ENCODE assay signal across 1 cellular context in the genomic region with DNA sequence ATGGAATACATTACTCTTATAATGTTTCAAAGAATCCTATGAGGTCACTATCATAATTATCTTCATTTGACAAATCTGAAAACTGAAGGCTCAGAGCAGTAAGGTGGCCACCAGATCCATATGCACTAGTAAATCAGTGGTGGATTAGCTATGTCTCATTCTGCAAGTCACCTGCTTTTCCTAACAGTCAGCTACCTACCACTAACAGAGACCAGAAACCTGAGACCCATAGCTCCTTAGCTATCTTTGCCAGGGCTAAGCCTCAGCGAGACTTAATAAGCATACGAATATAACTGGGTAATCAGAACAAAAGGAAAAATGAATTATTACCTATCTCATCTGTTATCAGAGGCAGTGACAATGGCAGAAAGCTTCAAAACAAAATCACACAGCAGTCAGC.
TF ChIP-seq lines count a peak whose summit lies in the region.

No MANE protein-coding gene starts in this region.

TF ChIP-seq in WTC11, 78 proteins besides CTCF, POLR2A, EP300 and RAD21:
- TF ChIP-seq, protein P1, sequence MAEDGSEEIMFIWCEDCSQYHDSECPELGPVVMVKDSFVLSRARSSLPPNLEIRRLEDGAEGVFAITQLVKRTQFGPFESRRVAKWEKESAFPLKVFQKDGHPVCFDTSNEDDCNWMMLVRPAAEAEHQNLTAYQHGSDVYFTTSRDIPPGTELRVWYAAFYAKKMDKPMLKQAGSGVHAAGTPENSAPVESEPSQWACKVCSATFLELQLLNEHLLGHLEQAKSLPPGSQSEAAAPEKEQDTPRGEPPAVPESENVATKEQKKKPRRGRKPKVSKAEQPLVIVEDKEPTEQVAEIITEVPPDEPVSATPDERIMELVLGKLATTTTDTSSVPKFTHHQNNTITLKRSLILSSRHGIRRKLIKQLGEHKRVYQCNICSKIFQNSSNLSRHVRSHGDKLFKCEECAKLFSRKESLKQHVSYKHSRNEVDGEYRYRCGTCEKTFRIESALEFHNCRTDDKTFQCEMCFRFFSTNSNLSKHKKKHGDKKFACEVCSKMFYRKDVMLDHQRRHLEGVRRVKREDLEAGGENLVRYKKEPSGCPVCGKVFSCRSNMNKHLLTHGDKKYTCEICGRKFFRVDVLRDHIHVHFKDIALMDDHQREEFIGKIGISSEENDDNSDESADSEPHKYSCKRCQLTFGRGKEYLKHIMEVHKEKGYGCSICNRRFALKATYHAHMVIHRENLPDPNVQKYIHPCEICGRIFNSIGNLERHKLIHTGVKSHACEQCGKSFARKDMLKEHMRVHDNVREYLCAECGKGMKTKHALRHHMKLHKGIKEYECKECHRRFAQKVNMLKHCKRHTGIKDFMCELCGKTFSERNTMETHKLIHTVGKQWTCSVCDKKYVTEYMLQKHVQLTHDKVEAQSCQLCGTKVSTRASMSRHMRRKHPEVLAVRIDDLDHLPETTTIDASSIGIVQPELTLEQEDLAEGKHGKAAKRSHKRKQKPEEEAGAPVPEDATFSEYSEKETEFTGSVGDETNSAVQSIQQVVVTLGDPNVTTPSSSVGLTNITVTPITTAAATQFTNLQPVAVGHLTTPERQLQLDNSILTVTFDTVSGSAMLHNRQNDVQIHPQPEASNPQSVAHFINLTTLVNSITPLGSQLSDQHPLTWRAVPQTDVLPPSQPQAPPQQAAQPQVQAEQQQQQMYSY (CRISPR knock-in tag; IDR thresholded peaks at IDR 0.05) = no peak
- TF ChIP-seq RORB (CRISPR knock-in tag; IDR thresholded peaks at IDR 0.05) (no peak), NFYB (CRISPR knock-in tag; conservative IDR thresholded peaks at IDR 0.05; ENCODE audit: low read depth) (no peak), FOXK1 (CRISPR knock-in tag; IDR thresholded peaks at IDR 0.05) (no peak)
- TF ChIP-seq, protein P2, sequence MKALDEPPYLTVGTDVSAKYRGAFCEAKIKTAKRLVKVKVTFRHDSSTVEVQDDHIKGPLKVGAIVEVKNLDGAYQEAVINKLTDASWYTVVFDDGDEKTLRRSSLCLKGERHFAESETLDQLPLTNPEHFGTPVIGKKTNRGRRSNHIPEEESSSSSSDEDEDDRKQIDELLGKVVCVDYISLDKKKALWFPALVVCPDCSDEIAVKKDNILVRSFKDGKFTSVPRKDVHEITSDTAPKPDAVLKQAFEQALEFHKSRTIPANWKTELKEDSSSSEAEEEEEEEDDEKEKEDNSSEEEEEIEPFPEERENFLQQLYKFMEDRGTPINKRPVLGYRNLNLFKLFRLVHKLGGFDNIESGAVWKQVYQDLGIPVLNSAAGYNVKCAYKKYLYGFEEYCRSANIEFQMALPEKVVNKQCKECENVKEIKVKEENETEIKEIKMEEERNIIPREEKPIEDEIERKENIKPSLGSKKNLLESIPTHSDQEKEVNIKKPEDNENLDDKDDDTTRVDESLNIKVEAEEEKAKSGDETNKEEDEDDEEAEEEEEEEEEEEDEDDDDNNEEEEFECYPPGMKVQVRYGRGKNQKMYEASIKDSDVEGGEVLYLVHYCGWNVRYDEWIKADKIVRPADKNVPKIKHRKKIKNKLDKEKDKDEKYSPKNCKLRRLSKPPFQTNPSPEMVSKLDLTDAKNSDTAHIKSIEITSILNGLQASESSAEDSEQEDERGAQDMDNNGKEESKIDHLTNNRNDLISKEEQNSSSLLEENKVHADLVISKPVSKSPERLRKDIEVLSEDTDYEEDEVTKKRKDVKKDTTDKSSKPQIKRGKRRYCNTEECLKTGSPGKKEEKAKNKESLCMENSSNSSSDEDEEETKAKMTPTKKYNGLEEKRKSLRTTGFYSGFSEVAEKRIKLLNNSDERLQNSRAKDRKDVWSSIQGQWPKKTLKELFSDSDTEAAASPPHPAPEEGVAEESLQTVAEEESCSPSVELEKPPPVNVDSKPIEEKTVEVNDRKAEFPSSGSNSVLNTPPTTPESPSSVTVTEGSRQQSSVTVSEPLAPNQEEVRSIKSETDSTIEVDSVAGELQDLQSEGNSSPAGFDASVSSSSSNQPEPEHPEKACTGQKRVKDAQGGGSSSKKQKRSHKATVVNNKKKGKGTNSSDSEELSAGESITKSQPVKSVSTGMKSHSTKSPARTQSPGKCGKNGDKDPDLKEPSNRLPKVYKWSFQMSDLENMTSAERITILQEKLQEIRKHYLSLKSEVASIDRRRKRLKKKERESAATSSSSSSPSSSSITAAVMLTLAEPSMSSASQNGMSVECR (CRISPR knock-in tag; IDR thresholded peaks at IDR 0.05; ENCODE audit: borderline replicate concordance) = no peak
- TF ChIP-seq, protein P3, sequence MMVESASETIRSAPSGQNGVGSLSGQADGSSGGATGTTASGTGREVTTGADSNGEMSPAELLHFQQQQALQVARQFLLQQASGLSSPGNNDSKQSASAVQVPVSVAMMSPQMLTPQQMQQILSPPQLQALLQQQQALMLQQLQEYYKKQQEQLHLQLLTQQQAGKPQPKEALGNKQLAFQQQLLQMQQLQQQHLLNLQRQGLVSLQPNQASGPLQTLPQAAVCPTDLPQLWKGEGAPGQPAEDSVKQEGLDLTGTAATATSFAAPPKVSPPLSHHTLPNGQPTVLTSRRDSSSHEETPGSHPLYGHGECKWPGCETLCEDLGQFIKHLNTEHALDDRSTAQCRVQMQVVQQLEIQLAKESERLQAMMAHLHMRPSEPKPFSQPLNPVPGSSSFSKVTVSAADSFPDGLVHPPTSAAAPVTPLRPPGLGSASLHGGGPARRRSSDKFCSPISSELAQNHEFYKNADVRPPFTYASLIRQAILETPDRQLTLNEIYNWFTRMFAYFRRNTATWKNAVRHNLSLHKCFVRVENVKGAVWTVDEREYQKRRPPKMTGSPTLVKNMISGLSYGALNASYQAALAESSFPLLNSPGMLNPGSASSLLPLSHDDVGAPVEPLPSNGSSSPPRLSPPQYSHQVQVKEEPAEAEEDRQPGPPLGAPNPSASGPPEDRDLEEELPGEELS (CRISPR knock-in tag; IDR thresholded peaks at IDR 0.05) = no peak
- TF ChIP-seq, protein P4, sequence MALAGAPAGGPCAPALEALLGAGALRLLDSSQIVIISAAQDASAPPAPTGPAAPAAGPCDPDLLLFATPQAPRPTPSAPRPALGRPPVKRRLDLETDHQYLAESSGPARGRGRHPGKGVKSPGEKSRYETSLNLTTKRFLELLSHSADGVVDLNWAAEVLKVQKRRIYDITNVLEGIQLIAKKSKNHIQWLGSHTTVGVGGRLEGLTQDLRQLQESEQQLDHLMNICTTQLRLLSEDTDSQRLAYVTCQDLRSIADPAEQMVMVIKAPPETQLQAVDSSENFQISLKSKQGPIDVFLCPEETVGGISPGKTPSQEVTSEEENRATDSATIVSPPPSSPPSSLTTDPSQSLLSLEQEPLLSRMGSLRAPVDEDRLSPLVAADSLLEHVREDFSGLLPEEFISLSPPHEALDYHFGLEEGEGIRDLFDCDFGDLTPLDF (CRISPR knock-in tag; IDR thresholded peaks at IDR 0.05) = no peak
